1 cellular context compared by ENCODE assay signal in genomic region chr17:75978938-75979704, GRCh38.
A peak's percentile ranks its signal among the peaks of the same experiment; 100 is the strongest.
TF ChIP-seq lines count a peak whose summit lies in the region.

Gene ACOX1 (minus strand): TSS chr17:75979166. CDS start chr17:75979073, 93 bp downstream.
Gene TEN1 (plus strand): TSS chr17:75979240. CDS start chr17:75986193, 6,953 bp downstream.

TF ChIP-seq in HepG2, 621 proteins besides CTCF, POLR2A, EP300 and RAD21 (continued from another document and continues in another):
- TF ChIP-seq BCLAF1 (IDR thresholded peaks at IDR 0.05) (no peak), ZMYM2 (CRISPR knock-in tag; IDR thresholded peaks at IDR 0.05) (peak; percentile 73; the same call in 1 of the 2 replicates), KLF12 (CRISPR knock-in tag; IDR thresholded peaks at IDR 0.05; ENCODE audit: borderline replicate concordance) (no peak; the same call in 1 of the 2 replicates), ZNF782 (CRISPR knock-in tag; IDR thresholded peaks at IDR 0.05; ENCODE audit: borderline replicate concordance) (peak; percentile 92; the same call in 1 of the 2 replicates), HNRNPH1 (optimal IDR thresholded peaks at IDR 0.05; ENCODE audit: low read depth, low read length) (peak; percentile 60), CENPX (CRISPR knock-in tag; IDR thresholded peaks at IDR 0.05) (no peak), POLR2AphosphoS2 (IDR thresholded peaks at IDR 0.05; ENCODE audit: low read depth, low read length) (0 out of 2 replicates have a peak, but pooled peaks have one; percentile 27), ZNF776 (CRISPR knock-in tag; IDR thresholded peaks at IDR 0.05) (peak; percentile 58), NCOR1 (IDR thresholded peaks at IDR 0.05; ENCODE audit: borderline replicate concordance, low read length) (peak; percentile 82; the same call in 1 of the 2 replicates), SOX6 (IDR thresholded peaks at IDR 0.05) (no peak), SOX6 (CRISPR knock-in tag; IDR thresholded peaks at IDR 0.05) (peak; percentile 95), ZNF558 (CRISPR knock-in tag; IDR thresholded peaks at IDR 0.05; ENCODE audit: borderline replicate concordance) (no peak), THAP8 (CRISPR knock-in tag; IDR thresholded peaks at IDR 0.05; ENCODE audit: borderline replicate concordance) (peak; percentile 70; the same call in 1 of the 2 replicates), HHEX (CRISPR knock-in tag; IDR thresholded peaks at IDR 0.05) (no peak), PHF20 (CRISPR knock-in tag; IDR thresholded peaks at IDR 0.05) (peak; percentile 80), ZNF256 (CRISPR knock-in tag; conservative IDR thresholded peaks at IDR 0.05) (no peak; the same call in 1 of the 2 replicates), ZBTB2 (CRISPR knock-in tag; IDR thresholded peaks at IDR 0.05; ENCODE audit: low read depth) (peak; percentile 85), ZNF570 (CRISPR knock-in tag; IDR thresholded peaks at IDR 0.05; ENCODE audit: borderline replicate concordance) (no peak; the same call in 1 of the 2 replicates), ZNF605 (CRISPR knock-in tag; IDR thresholded peaks at IDR 0.05) (peak; percentile 87), SNAPC4 (CRISPR knock-in tag; IDR thresholded peaks at IDR 0.05) (peak; percentile 89), HMGXB3 (CRISPR knock-in tag; IDR thresholded peaks at IDR 0.05; ENCODE audit: borderline replicate concordance) (no peak; the same call in 1 of the 2 replicates), DBP (CRISPR knock-in tag; IDR thresholded peaks at IDR 0.05; ENCODE audit: not compliant biosample characterization) (peak; percentile 89), ZNF432 (CRISPR knock-in tag; IDR thresholded peaks at IDR 0.05; ENCODE audit: borderline replicate concordance) (no peak), ZMAT3 (CRISPR knock-in tag; conservative IDR thresholded peaks at IDR 0.05) (peak; percentile 78), ATF5 (CRISPR knock-in tag; IDR thresholded peaks at IDR 0.05; ENCODE audit: low read depth) (peak; percentile 84), ZNF343 (CRISPR knock-in tag; IDR thresholded peaks at IDR 0.05) (peak; percentile 87; the same call in 1 of the 2 replicates), ZBTB39 (CRISPR knock-in tag; IDR thresholded peaks at IDR 0.05) (peak; percentile 83; the same call in 1 of the 2 replicates), RORA (CRISPR knock-in tag; IDR thresholded peaks at IDR 0.05) (no peak), ZNF841 (CRISPR knock-in tag; IDR thresholded peaks at IDR 0.05; ENCODE audit: borderline replicate concordance) (peak; percentile 53; the same call in 1 of the 2 replicates), RARG (CRISPR knock-in tag; IDR thresholded peaks at IDR 0.05; ENCODE audit: low read depth) (no peak; the same call in 1 of the 2 replicates), ZNF780A (CRISPR knock-in tag; IDR thresholded peaks at IDR 0.05) (0 out of 2 replicates have a peak, but pooled peaks have one; percentile 89), KLF16 (CRISPR knock-in tag; IDR thresholded peaks at IDR 0.05) (peak in 1 of 2 experiments; percentile 92; a peak in 1 of 4 replicates), ZNF878 (CRISPR knock-in tag; IDR thresholded peaks at IDR 0.05) (peak; percentile 90; the same call in 1 of the 2 replicates), ZUFSP (CRISPR knock-in tag; IDR thresholded peaks at IDR 0.05; ENCODE audit: borderline replicate concordance) (no peak), BRF2 (CRISPR knock-in tag; IDR thresholded peaks at IDR 0.05) (no peak; the same call in 1 of the 2 replicates), ZNF562 (CRISPR knock-in tag; IDR thresholded peaks at IDR 0.05; ENCODE audit: borderline replicate concordance) (no peak)
